Comparison of ENCODE assay signal across 12 cellular contexts in the genomic region with DNA sequence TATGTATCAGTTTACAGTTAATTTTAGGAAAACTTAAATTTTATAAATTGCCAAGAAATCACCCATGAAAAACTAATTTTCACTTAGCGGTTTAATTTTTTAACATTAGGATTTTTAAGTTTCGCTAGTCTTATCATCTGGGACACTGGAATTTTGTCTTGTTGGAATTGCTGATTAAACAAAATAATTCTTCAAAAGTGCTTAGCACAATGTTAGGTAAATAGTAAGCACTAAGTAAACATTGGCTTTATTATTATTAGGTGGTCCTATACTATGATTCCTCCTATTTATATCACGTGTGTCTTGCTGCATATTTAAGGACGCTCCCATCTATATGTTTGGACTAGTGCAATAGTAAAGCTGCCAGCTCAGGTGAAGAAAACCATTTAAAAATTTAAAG. TPM values are rescaled to one million over a fixed set of nuclear protein-coding genes. Genes with fewer than 3 reads are reported as not detected.
DNase-seq lines count a peak whose midpoint lies in the region; ATAC-seq and TF ChIP-seq lines count a peak whose summit lies in the region.
"Had no signal": no experiment of that assay in that cellular context is flagged by ENCODE, and none has a peak within 500 bp of the region (broad histone marks: within the 10 kb centered on the region; RNA-seq: fewer than 3 reads in every experiment).

No MANE protein-coding gene starts in this region.

- no peak overlapping the region for H3K27ac Mint-ChIP-seq in stimulated activated naive CD8-positive, alpha-beta T cell treated with anti-CD3 and anti-CD28 coated beads, Interleukin-15, amount 100 ng/mL, for 72 hours
- H3K27ac Mint-ChIP-seq: CD4-positive, CD25-positive, alpha-beta regulatory T cell had no signal

- H3K4me3 ChIP-seq in mammary epithelial cell (replicated peaks in 1 of 3; ENCODE audit: insufficient read depth in 1 of 3, low read depth in 2 of 3, low read length in 3 of 3): no peak overlapping the region
- no peak overlapping the region for H3K4me3 ChIP-seq in breast epithelium
- H3K4me3 ChIP-seq: pancreas had no signal

- H3K27me3 Mint-ChIP-seq in stimulated activated naive CD8-positive, alpha-beta T cell treated with anti-CD3 and anti-CD28 coated beads, Interleukin-15, amount 100 ng/mL, for 72 hours: peaks cover 6% of the 10 kb centered on the region
- H3K27me3 Mint-ChIP-seq: CD4-positive, CD25-positive, alpha-beta regulatory T cell had no signal

- dilution Hi-C loops in mammary epithelial cell (cut with HindIII; ENCODE audit: low sequenced_read_pairs): no loop called here

- H3K4me2 ChIP-seq in mammary epithelial cell (ENCODE audit: insufficient read depth, low read depth, low read length): no peak overlapping the region

- WGBS in mammary epithelial cell (ENCODE audit: low coverage, missing lambda C conversion rate): 90% methylated on average over 4 of the region's 4 CpGs

- H2AFZ ChIP-seq in mammary epithelial cell (ENCODE audit: low read depth, low read length): no peak overlapping the region

- H3K9me3 ChIP-seq in mammary epithelial cell (replicated peaks; ENCODE audit: insufficient read depth, low read length) (no peaks in the 10 kb centered on the region), breast epithelium (no peaks in the 10 kb centered on the region)
- H3K9me3 ChIP-seq: pancreas had no signal

- peak overlapping the region; percentile 36 to 43 for H3K4me3 Mint-ChIP-seq in stimulated activated naive CD8-positive, alpha-beta T cell treated with anti-CD3 and anti-CD28 coated beads, Interleukin-15, amount 100 ng/mL, for 72 hours
- H3K4me3 Mint-ChIP-seq: CD4-positive, CD25-positive, alpha-beta regulatory T cell had no signal

- in situ Hi-C loops in mammary epithelial cell (cut with MboI; ENCODE audit: low sequenced_read_pairs in 2 of 2): no loop called here

- no peaks in the 10 kb centered on the region for H3K79me2 ChIP-seq in mammary epithelial cell (ENCODE audit: insufficient read depth, low read length)

- ATAC-seq in HG03103 (IDR thresholded peaks at IDR 0.05; ENCODE audit: low read depth, unreplicated experiment) (peak; percentile 6), GM18519 (IDR thresholded peaks at IDR 0.05; ENCODE audit: low FRiP score, unreplicated experiment) (no peak)
- ATAC-seq in stimulated activated naive CD8-positive, alpha-beta T cell treated with anti-CD3 and anti-CD28 coated beads, Interleukin-15, amount 100 ng/mL, for 72 hours: no peak

- H3K27ac ChIP-seq in mammary epithelial cell (ENCODE audit: insufficient read depth, low read depth, low read length) (peak overlapping the region; percentile 70), breast epithelium (no peak overlapping the region), caudate nucleus (ENCODE audit: low read depth, low read length) (peak overlapping the region; percentile 24)

- H4K20me1 ChIP-seq in mammary epithelial cell (ENCODE audit: insufficient read depth, low read length): no peaks in the 10 kb centered on the region

- no peak for TF ChIP-seq POLR2A in breast epithelium (IDR thresholded peaks at IDR 0.05)

- no TSS peak for BruUV-seq in mammary epithelial cell (replicated peaks; lab: Mats Ljungman, UMichigan)

- CTCF ChIA-PET in mammary epithelial cell (lab: Charles Lee; ENCODE audit: low non-redundant PET): interaction anchor here (0.5 kb wide), 1 partner anchor 246 kb away, joined by 5 read pairs; no protein-coding TSS in a partner anchor

- H3K9ac ChIP-seq in mammary epithelial cell (ENCODE audit: insufficient read depth, low read length): no peak overlapping the region

- intact Hi-C loops in mammary epithelial cell (cut with micrococcal nuclease) (loop anchor here (2.0 kb wide), 1 partner anchor 55 kb away; a partner anchor contains a TSS), breast epithelium (cut with DNase I; ENCODE audit: low total_unique reads) (no loop called here)

- H3K36me3 ChIP-seq in mammary epithelial cell (ENCODE audit: insufficient read depth, low read length): no peaks in the 10 kb centered on the region
- H3K36me3 ChIP-seq in breast epithelium: no peaks in the 10 kb centered on the region
- H3K36me3 ChIP-seq: pancreas had no signal

- H3K27me3 ChIP-seq in mammary epithelial cell (ENCODE audit: insufficient read depth, low read length) (no peaks in the 10 kb centered on the region), breast epithelium (no peaks in the 10 kb centered on the region)
- H3K27me3 ChIP-seq: pancreas had no signal

- peaks cover 29% of the 10 kb centered on the region for H3K4me1 ChIP-seq in mammary epithelial cell (ENCODE audit: insufficient read depth, low read length)
- H3K4me1 ChIP-seq in breast epithelium: no peaks in the 10 kb centered on the region

- peaks cover 43% of the 10 kb centered on the region for H3K4me1 Mint-ChIP-seq in stimulated activated naive CD8-positive, alpha-beta T cell treated with anti-CD3 and anti-CD28 coated beads, Interleukin-15, amount 100 ng/mL, for 72 hours

- DNase-seq in mammary epithelial cell: no peak
- no peak for DNase-seq in breast epithelium (ENCODE audit: low spot score in 2 of 2)
- DNase-seq in caudate nucleus (lab: John Stamatoyannopoulos, UW): no peak
- DNase-seq in stimulated activated naive CD8-positive, alpha-beta T cell treated with anti-CD3 and anti-CD28 coated beads, Interleukin-15, amount 100 ng/mL, for 72 hours: no peak
- DNase-seq in NCI-H2196 (lab: John Stamatoyannopoulos, UW; ENCODE audit: unreplicated experiment): no peak
- no peak for DNase-seq in GM19240 (ENCODE audit: insufficient read length, low spot score)
- DNase-seq: activated effector memory CD4-positive, alpha-beta T cell treated with anti-CD3 and anti-CD28 coated beads, Interleukin-2, amount 50 U/mL, for 16 hours; effector memory CD4-positive, alpha-beta T cell; pancreas had no signal

- no peaks in the 10 kb centered on the region for H3K9me3 Mint-ChIP-seq in stimulated activated naive CD8-positive, alpha-beta T cell treated with anti-CD3 and anti-CD28 coated beads, Interleukin-15, amount 100 ng/mL, for 72 hours
- H3K9me3 Mint-ChIP-seq: CD4-positive, CD25-positive, alpha-beta regulatory T cell had no signal

- TF ChIP-seq CTCF in mammary epithelial cell (conservative IDR thresholded peaks at IDR 0.05 in 1 of 2, IDR thresholded peaks at IDR 0.05 in 1 of 2; ENCODE audit: extremely low read depth in 1 of 2, insufficient read depth in 1 of 2, low read depth in 1 of 2, low read length in 2 of 2) (no peak), breast epithelium (IDR thresholded peaks at IDR 0.05) (no peak)

RNA-seq across cellular contexts. Expression of a gene that starts 54.6 kb away (rescaled TPM):
- total RNA-seq in mammary epithelial cell: 10 to 100 TPM; 25.7 to 43.3 TPM
- polyA plus RNA-seq in mammary epithelial cell: 9.2 TPM
- 8.3 TPM for polyA minus RNA-seq in mammary epithelial cell
- 100 to 1,000 TPM in 1 of 3 donors, 10 to 100 TPM in 2; 56.2 to 101 (median 69.8) TPM for total RNA-seq in breast epithelium

Comparison
In these comparisons a context has a peak if more than half of its experiments do, and no peak if none do; other contexts are left out.
1. H3K27ac ChIP-seq: peak in mammary epithelial cell (single experiment) and caudate nucleus (single experiment); none in breast epithelium (0 of 2).